In genomic region chr9:84788803-84789462, GRCh38 we compare ENCODE assay signal across 22 cellular contexts.
A peak's percentile ranks its signal among the peaks of the same experiment; 100 is the strongest.
DNase-seq lines count a peak whose midpoint lies in the region; ATAC-seq and TF ChIP-seq lines count a peak whose summit lies in the region.
"Had no signal": no experiment of that assay in that cellular context is flagged by ENCODE, and none has a peak within 500 bp of the region (broad histone marks: within the 10 kb centered on the region; RNA-seq: fewer than 3 reads in every experiment).

No MANE protein-coding gene starts in this region.

- DNase-seq in G401 (ENCODE audit: low spot score): peak; percentile 99
- DNase-seq in breast epithelium (ENCODE audit: low spot score in 2 of 2): peak in 1 of 2 donors; percentile 87
- peak; percentile 48 for DNase-seq in left lobe of liver (ENCODE audit: low spot score)
- no peak for DNase-seq in progenitor cell of endocrine pancreas (ENCODE audit: low spot score, unreplicated experiment)
- no peak for DNase-seq in ACHN
- DNase-seq in MG63: no peak
- no peak for DNase-seq in NCI-H2171 (lab: John Stamatoyannopoulos, UW)
- DNase-seq: Caco-2; CD8-positive, alpha-beta T cell; GOT3; HFFc6; Kasumi-1; NCI-H1694; NCI-H2029 treated with DMSO at 0.1 percent for 48 hours; NCI-H2227 treated with DMSO at 0.1 percent for 48 hours; NCI-H526 treated with DMSO at 0.1 percent for 48 hours; SHP77 had no signal

- H3K27me3 ChIP-seq in breast epithelium (no peaks in the 10 kb centered on the region), MG63 (no peaks in the 10 kb centered on the region)

- no peak for TF ChIP-seq CTCF in breast epithelium (IDR thresholded peaks at IDR 0.05)
- no peak for TF ChIP-seq CTCF in progenitor cell of endocrine pancreas (IDR thresholded peaks at IDR 0.05; ENCODE audit: unreplicated experiment)

- TF ChIP-seq POLR2A in breast epithelium (IDR thresholded peaks at IDR 0.05): no peak

- no peaks in the 10 kb centered on the region for H3K36me3 ChIP-seq in breast epithelium
- H3K36me3 ChIP-seq in MG63: no peaks in the 10 kb centered on the region
- H3K36me3 ChIP-seq: HAP-1 had no signal

- H3K9me3 Mint-ChIP-seq in progenitor cell of endocrine pancreas (ENCODE audit: low read depth): no peaks in the 10 kb centered on the region
- H3K9me3 Mint-ChIP-seq: CD8-positive, alpha-beta T cell had no signal

- H3K36me3 Mint-ChIP-seq in progenitor cell of endocrine pancreas (ENCODE audit: insufficient read depth): no peaks in the 10 kb centered on the region
- H3K36me3 Mint-ChIP-seq: CD8-positive, alpha-beta T cell had no signal

- H3K4me1 ChIP-seq in breast epithelium: peaks cover 0 to 5% of the 10 kb centered on the region in 2 donors
- H3K4me1 ChIP-seq: A549, Caco-2, HAP-1 had no signal

- ATAC-seq in left lobe of liver: peak; percentile 76
- ATAC-seq: A549; CD8-positive, alpha-beta T cell; K562; Panc1 had no signal

- H3K4me3 ChIP-seq in breast epithelium (no peak overlapping the region), MG63 (no peak overlapping the region)
- H3K4me3 ChIP-seq: A549, HAP-1, K562 had no signal

- peaks cover 13% of the 10 kb centered on the region for H3K4me1 Mint-ChIP-seq in progenitor cell of endocrine pancreas (ENCODE audit: low read depth)

- in situ Hi-C loops in G401 (cut with HindIII; ENCODE audit: low sequenced_read_pairs): no loop called here
- in situ Hi-C loops in ACHN (cut with HindIII; ENCODE audit: low pct_ligation_motif_present, low pct_unique_long_range_greater_than_20kb, low sequenced_read_pairs): no loop called here

- H3K27ac Mint-ChIP-seq in progenitor cell of endocrine pancreas: peak overlapping the region; percentile 67
- H3K27ac Mint-ChIP-seq: CD8-positive, alpha-beta T cell; HFFc6 had no signal

- no peak overlapping the region for H3K4me3 Mint-ChIP-seq in progenitor cell of endocrine pancreas (ENCODE audit: low read depth)
- H3K4me3 Mint-ChIP-seq: CD8-positive, alpha-beta T cell; HFFc6 had no signal

- H3K9me3 ChIP-seq in breast epithelium: no peaks in the 10 kb centered on the region
- no peaks in the 10 kb centered on the region for H3K9me3 ChIP-seq in MG63
- H3K9me3 ChIP-seq: A549, Caco-2, HAP-1 had no signal

- intact Hi-C loops in breast epithelium (cut with DNase I; ENCODE audit: low total_unique reads): no loop called here

- H3K27me3 Mint-ChIP-seq in progenitor cell of endocrine pancreas: no peaks in the 10 kb centered on the region

- H3K27ac ChIP-seq in breast epithelium: peak overlapping the region; percentile 82 to 84
- H3K27ac ChIP-seq: A549, RWPE1 had no signal

Comparison
In these comparisons a context has a peak if more than half of its experiments do, and no peak if none do; other contexts are left out.
1. DNase-seq: peak in G401 (single experiment) and left lobe of liver (single experiment); none in progenitor cell of endocrine pancreas (single experiment), ACHN (single experiment), MG63 (single experiment) and NCI-H2171 (single experiment).